Comparison of ENCODE assay signal across 8 cellular contexts in genomic region chr7:76290847-76291345, GRCh38. TPM values are rescaled to one million over a fixed set of nuclear protein-coding genes. Genes with fewer than 3 reads are reported as not detected.
DNase-seq lines count a peak whose midpoint lies in the region; ATAC-seq and TF ChIP-seq lines count a peak whose summit lies in the region.
"Not testable (repeated sequence)": the region's sequence is repeated elsewhere in the genome, so short reads cannot be mapped to it uniquely, and the experiment has no call there.

No MANE protein-coding gene starts in this region.

- DNase-seq in ascending aorta (ENCODE audit: low spot score in 2 of 2); dorsolateral prefrontal cortex; hepatocyte (ENCODE audit: low spot score); neuronal stem cell (ENCODE audit: low spot score): not testable (repeated sequence)

- H3K9me3 Mint-ChIP-seq in stimulated activated memory B cell treated with anti-CD40 and anti-IgM and Interleukin-4, amounts not matched to agents 10 μg/mL and 1 μg/mL and 100 μg/mL, for 72 hours, result not testable (repeated sequence)

- H2AK5ac ChIP-seq in neuronal stem cell (ENCODE audit: low read depth, low read length), result not testable (repeated sequence)

- not testable (repeated sequence) for H4K91ac ChIP-seq in neuronal stem cell (ENCODE audit: low read depth, low read length, poor library complexity)

- not testable (repeated sequence) for H3K36me3 ChIP-seq in HUES64 (ENCODE audit: insufficient read depth, low read length); ascending aorta; hepatocyte (replicated peaks; ENCODE audit: insufficient read depth, low read depth); neuronal stem cell (replicated peaks in 1 of 2; ENCODE audit: control insufficient read depth in 2 of 2, insufficient read depth in 2 of 2, low read length in 2 of 2)

- not testable (repeated sequence) for H2BK5ac ChIP-seq in neuronal stem cell (ENCODE audit: low read length)

- not testable (repeated sequence) for H3K4me3 ChIP-seq in HUES64 (ENCODE audit: low read length); ascending aorta; dorsolateral prefrontal cortex; hepatocyte; neuronal stem cell (ENCODE audit: low read length in 2 of 2)

- H4K8ac ChIP-seq in neuronal stem cell (ENCODE audit: low read depth, low read length), result not testable (repeated sequence)

- H4K20me1 ChIP-seq in hepatocyte (ENCODE audit: insufficient read depth, poor library complexity, severe bottlenecking), result not testable (repeated sequence)

- not testable (repeated sequence) for TF ChIP-seq CTCF in 22Rv1 (IDR thresholded peaks at IDR 0.05); VCaP (conservative IDR thresholded peaks at IDR 0.05); ascending aorta (IDR thresholded peaks at IDR 0.05); dorsolateral prefrontal cortex (IDR thresholded peaks at IDR 0.05 in 54 of 56, conservative IDR thresholded peaks at IDR 0.05 in 2 of 56; ENCODE audit: low read depth in 1 of 56, partially characterized antibody in 56 of 56); hepatocyte (IDR thresholded peaks at IDR 0.05; ENCODE audit: poor library complexity)

- H2BK120ac ChIP-seq in neuronal stem cell (ENCODE audit: low read depth, low read length), result not testable (repeated sequence)

- not testable (repeated sequence) for H3K9me3 ChIP-seq in HUES64 (ENCODE audit: insufficient read depth, low read depth, low read length); ascending aorta; hepatocyte (ENCODE audit: low read depth); neuronal stem cell (replicated peaks in 1 of 2; ENCODE audit: control insufficient read depth in 2 of 2, insufficient read depth in 1 of 2, low read depth in 1 of 2, low read length in 2 of 2)

- H3K27me3 ChIP-seq in HUES64 (ENCODE audit: insufficient read depth, low read length); ascending aorta; dorsolateral prefrontal cortex; hepatocyte; neuronal stem cell (ENCODE audit: control insufficient read depth in 3 of 3, insufficient read depth in 3 of 3, low read depth in 1 of 3, low read length in 3 of 3): not testable (repeated sequence)

- not testable (repeated sequence) for H3K23ac ChIP-seq in neuronal stem cell (ENCODE audit: low read depth, low read length, poor library complexity)

- peak overlapping the region; percentile 56 for H3K18ac ChIP-seq in neuronal stem cell (ENCODE audit: low read length)

- ATAC-seq in stimulated activated memory B cell treated with anti-CD40 and anti-IgM and Interleukin-4, amounts not matched to agents 10 μg/mL and 1 μg/mL and 100 μg/mL, for 72 hours, result not testable (repeated sequence)

- not testable (repeated sequence) for H3K4me3 Mint-ChIP-seq in stimulated activated memory B cell treated with anti-CD40 and anti-IgM and Interleukin-4, amounts not matched to agents 10 μg/mL and 1 μg/mL and 100 μg/mL, for 72 hours

- peaks cover 17% of the 10 kb centered on the region for H3K4me1 Mint-ChIP-seq in stimulated activated memory B cell treated with anti-CD40 and anti-IgM and Interleukin-4, amounts not matched to agents 10 μg/mL and 1 μg/mL and 100 μg/mL, for 72 hours

- not testable (repeated sequence) for H2AFZ ChIP-seq in hepatocyte
- peak overlapping the region; percentile 88 for H2AFZ ChIP-seq in neuronal stem cell (ENCODE audit: low read length)

- peaks cover 17% of the 10 kb centered on the region for H3K27me3 Mint-ChIP-seq in stimulated activated memory B cell treated with anti-CD40 and anti-IgM and Interleukin-4, amounts not matched to agents 10 μg/mL and 1 μg/mL and 100 μg/mL, for 72 hours

- H3K27ac Mint-ChIP-seq in stimulated activated memory B cell treated with anti-CD40 and anti-IgM and Interleukin-4, amounts not matched to agents 10 μg/mL and 1 μg/mL and 100 μg/mL, for 72 hours, result peak overlapping the region; percentile 30

- 89% methylated on average over 6 of the region's 6 CpGs for WGBS in HUES64
- WGBS in hepatocyte (ENCODE audit: low lambda C conversion rate, missing lambda C conversion rate), result 86% methylated on average over 6 of the region's 6 CpGs
- no CpG with 5 or more reads among the region's 6 CpGs for WGBS in neuronal stem cell (ENCODE audit: extremely low coverage in 2 of 2, insufficient read length in 2 of 2, insufficient replicate concordance in 1 of 2), 2 donors

- H3K36me3 Mint-ChIP-seq in stimulated activated memory B cell treated with anti-CD40 and anti-IgM and Interleukin-4, amounts not matched to agents 10 μg/mL and 1 μg/mL and 100 μg/mL, for 72 hours, result not testable (repeated sequence)

- H3K4me1 ChIP-seq in HUES64 (ENCODE audit: insufficient read depth, low read length), result not testable (repeated sequence)
- H3K4me1 ChIP-seq in ascending aorta (peaks cover 24% of the 10 kb centered on the region in 2 donors), hepatocyte (ENCODE audit: insufficient read depth) (peaks cover 17% of the 10 kb centered on the region), neuronal stem cell (ENCODE audit: control insufficient read depth in 2 of 2, insufficient read depth in 1 of 2, low read depth in 1 of 2, low read length in 2 of 2) (peaks cover 6 to 11% of the 10 kb centered on the region in 2 donors)

- H3K9me2 ChIP-seq in hepatocyte (replicated peaks; ENCODE audit: insufficient read depth), result not testable (repeated sequence)

- peak overlapping the region; percentile 49; the same call in 1 of the 2 replicates for H3K9ac ChIP-seq in HUES64 (ENCODE audit: low read depth, low read length)
- peak overlapping the region; percentile 38 for H3K9ac ChIP-seq in neuronal stem cell (ENCODE audit: low read depth, low read length, poor library complexity)

- not testable (repeated sequence) for H3K4me2 ChIP-seq in hepatocyte; neuronal stem cell (ENCODE audit: insufficient read depth, low read length, poor library complexity, severe bottlenecking)

- not testable (repeated sequence) for H3K79me2 ChIP-seq in hepatocyte

- H2BK15ac ChIP-seq in neuronal stem cell (ENCODE audit: low read length), result not testable (repeated sequence)

- H3K27ac ChIP-seq in 22Rv1, result peak overlapping the region; percentile 79
- peak overlapping the region; percentile 74 for H3K27ac ChIP-seq in HUES64 (ENCODE audit: low read depth, low read length)
- H3K27ac ChIP-seq in VCaP, result peak overlapping the region; percentile 81
- H3K27ac ChIP-seq in ascending aorta, result peak overlapping the region; percentile 93 to 99
- H3K27ac ChIP-seq in dorsolateral prefrontal cortex, result peak overlapping the region in 56 of 59 donors; percentile 32 to 100 (median 100)
- peak overlapping the region; percentile 79 for H3K27ac ChIP-seq in hepatocyte
- H3K27ac ChIP-seq in neuronal stem cell (replicated peaks; ENCODE audit: low read length), result not testable (repeated sequence)

- peak overlapping the region; percentile 66 for H3K14ac ChIP-seq in neuronal stem cell (ENCODE audit: low read length)

- peak overlapping the region; percentile 69 for H3K4ac ChIP-seq in neuronal stem cell (ENCODE audit: low read length)

- not testable (repeated sequence) for H3K79me1 ChIP-seq in neuronal stem cell (ENCODE audit: low read depth, low read length)

- H2BK12ac ChIP-seq in neuronal stem cell (ENCODE audit: low read length), result peak overlapping the region; percentile 79

- intact Hi-C loops in ascending aorta (cut with DNase I) (loop anchor here (1.0 to 10.0 kb wide), 5 partner anchors 16 to 416 kb away; partner anchors contain the start of genes RHBDD2 and YWHAG), dorsolateral prefrontal cortex (cut with DNase I) (loop anchor here in 1 of 2 donors (1.0 to 2.0 kb wide), 2 partner anchors 23 to 68 kb away; partner anchors contain the start of gene YWHAG)

RNA-seq across cellular contexts. Expression of gene HSPB1, which starts 11.6 kb away (rescaled TPM):
- polyA plus RNA-seq in HUES64 (2013, experiment 1 of 2), result 203 TPM
- polyA plus RNA-seq in HUES64 (2013, experiment 2 of 2), result 252 TPM
- total RNA-seq in ascending aorta, result 3,584 TPM
- total RNA-seq in dorsolateral prefrontal cortex, result 1,000 to 10,000 TPM in 8 of 120 experiments, 100 to 1,000 TPM in 110, 10 to 100 TPM in 2; 98.5 to 2,404 (median 228) TPM
- total RNA-seq in hepatocyte, result 186 and 205 TPM in 2 replicates
- 1,525 and 1,553 TPM in 2 replicates for polyA plus RNA-seq in hepatocyte
- 217 TPM for polyA plus RNA-seq in neuronal stem cell (2013, experiment 1 of 2)
- polyA plus RNA-seq in neuronal stem cell (2013, experiment 2 of 2), result 205 TPM
